ENCODE assay signal across 8 cellular contexts in genomic region chr4:24584175-24584850, GRCh38. TPM values are rescaled to one million over a fixed set of nuclear protein-coding genes. Genes with fewer than 3 reads are reported as not detected.
A peak's percentile ranks its signal among the peaks of the same experiment; 100 is the strongest.
DNase-seq lines count a peak whose midpoint lies in the region; ATAC-seq and TF ChIP-seq lines count a peak whose summit lies in the region.

Gene DHX15, minus strand, starts transcription at chr4:24584554. Its CDS starts 161 bp downstream, at chr4:24584393.

- CTCF ChIA-PET in activated B cell treated with CpG ODN at 0.5 μM for 24 hours (lab: Charles Lee) = interaction anchor here (0.6 kb wide), 1 partner anchor 1705 kb away, joined by 3 read pairs; no protein-coding TSS in a partner anchor

- no peaks in the 10 kb centered on the region for H3K36me3 ChIP-seq in smooth muscle cell (ENCODE audit: low read depth)

- H3K4me3 Mint-ChIP-seq in activated B cell treated with CpG ODN at 0.5 μM for 24 hours = peak within 1 kb of the TSS; percentile 98

- H3K79me2 ChIP-seq in smooth muscle cell (ENCODE audit: low read depth) = peaks cover 49% of the 10 kb centered on the region

- no peaks in the 10 kb centered on the region for H3K9me3 Mint-ChIP-seq in activated B cell treated with CpG ODN at 0.5 μM for 24 hours

- peaks cover 43% of the 10 kb centered on the region for H4K20me1 ChIP-seq in smooth muscle cell (ENCODE audit: low read depth)

- peak within 1 kb of the TSS; percentile 73 for H2AFZ ChIP-seq in smooth muscle cell (ENCODE audit: low read depth)

- DNase-seq in AG08395 (ENCODE audit: low spot score) = peak; percentile 97
- peak; percentile 89 for DNase-seq in NCI-H226
- peak; percentile 88 for DNase-seq in activated B cell treated with CpG ODN at 0.5 μM for 24 hours
- DNase-seq in caudate nucleus (lab: John Stamatoyannopoulos, UW) = peak; percentile 51 to 97 (median 91)
- DNase-seq in iPS-NIHi7 (ENCODE audit: extremely low spot score) = peak; percentile 96
- peak; percentile 79 for DNase-seq in smooth muscle cell (lab: John Stamatoyannopoulos, UW; ENCODE audit: unreplicated experiment)

- WGBS in smooth muscle cell (ENCODE audit: low lambda C conversion rate) = under 1% methylated on average over 48 of the region's 54 CpGs

- peak within 1 kb of the TSS; percentile 91 for H3K27ac Mint-ChIP-seq in activated B cell treated with CpG ODN at 0.5 μM for 24 hours

- no peaks in the 10 kb centered on the region for H3F3A ChIP-seq in smooth muscle cell (ENCODE audit: low read depth)

- peak within 1 kb of the TSS; percentile 63 for H3K4me3 ChIP-seq in smooth muscle cell

- H3K4me1 Mint-ChIP-seq in activated B cell treated with CpG ODN at 0.5 μM for 24 hours = peaks cover 39% of the 10 kb centered on the region

- intact Hi-C loops in activated B cell treated with CpG ODN at 0.5 μM for 24 hours (cut with micrococcal nuclease) = loop anchor here (1.0 to 5.0 kb wide), 5 partner anchors 112 to 1998 kb away; partner anchors contain the start of genes PI4K2B, SEPSECS, TBC1D19 and ZCCHC4

- H3K27ac ChIP-seq in caudate nucleus (ENCODE audit: low read depth, low read length) (peak within 1 kb of the TSS; percentile 95), smooth muscle cell (ENCODE audit: low read depth) (peak within 1 kb of the TSS; percentile 97)

- TF ChIP-seq CTCF in activated B cell treated with CpG ODN at 0.5 μM for 24 hours (IDR thresholded peaks at IDR 0.05) = no peak
- TF ChIP-seq CTCF in smooth muscle cell (IDR thresholded peaks at IDR 0.05; ENCODE audit: borderline replicate concordance, insufficient read depth, poor library complexity, severe bottlenecking) = no peak

- H3K27me3 ChIP-seq in smooth muscle cell (ENCODE audit: low read depth) = no peaks in the 10 kb centered on the region

- H3K4me1 ChIP-seq in smooth muscle cell (ENCODE audit: low read depth) = peaks cover 12% of the 10 kb centered on the region

- H3K36me3 Mint-ChIP-seq in activated B cell treated with CpG ODN at 0.5 μM for 24 hours (ENCODE audit: low read depth) = peaks cover 28% of the 10 kb centered on the region

- H3K9me3 ChIP-seq in smooth muscle cell (replicated peaks; ENCODE audit: low read depth) = no peaks in the 10 kb centered on the region

- ATAC-seq in GM18909 (IDR thresholded peaks at IDR 0.05; ENCODE audit: poor library complexity, unreplicated experiment) = peak; percentile 87
- ATAC-seq in HG03175 (IDR thresholded peaks at IDR 0.05; ENCODE audit: unreplicated experiment) = peak; percentile 83
- peak; percentile 93 for ATAC-seq in activated B cell treated with CpG ODN at 0.5 μM for 24 hours (ENCODE audit: low read depth)

- H3K9ac ChIP-seq in smooth muscle cell (ENCODE audit: low read depth) = peak within 1 kb of the TSS; percentile 97

- POLR2A ChIA-PET in activated B cell treated with CpG ODN at 0.5 μM for 24 hours (lab: Charles Lee) = interaction anchor here (0.6 to 1.6 kb wide), 9 partner anchors 10 to 793 kb away, joined by 3 to 16 read pairs (median 7); partner anchors contain the start of genes ANAPC4, PI4K2B, SEPSECS and ZCCHC4

- H3K27me3 Mint-ChIP-seq in activated B cell treated with CpG ODN at 0.5 μM for 24 hours = no peaks in the 10 kb centered on the region

- peak within 1 kb of the TSS; percentile 88 for H3K4me2 ChIP-seq in smooth muscle cell

RNA-seq across cellular contexts. Expression of gene DHX15, which starts in this region (rescaled TPM):
- total RNA-seq in activated B cell treated with CpG ODN at 0.5 μM for 24 hours (145 and 163 TPM in 2 replicates), smooth muscle cell (168 and 182 TPM in 2 replicates)
- 62.6 and 69.8 TPM in 2 replicates for polyA plus RNA-seq in smooth muscle cell

Comparison
In these comparisons a context has a peak if more than half of its experiments do, and no peak if none do; other contexts are left out.
1. Peak in every context shown above with its lines: DNase-seq, ATAC-seq, H3K4me3 ChIP-seq and H3K27ac ChIP-seq.